17 cellular contexts compared by ENCODE assay signal in the genomic region with DNA sequence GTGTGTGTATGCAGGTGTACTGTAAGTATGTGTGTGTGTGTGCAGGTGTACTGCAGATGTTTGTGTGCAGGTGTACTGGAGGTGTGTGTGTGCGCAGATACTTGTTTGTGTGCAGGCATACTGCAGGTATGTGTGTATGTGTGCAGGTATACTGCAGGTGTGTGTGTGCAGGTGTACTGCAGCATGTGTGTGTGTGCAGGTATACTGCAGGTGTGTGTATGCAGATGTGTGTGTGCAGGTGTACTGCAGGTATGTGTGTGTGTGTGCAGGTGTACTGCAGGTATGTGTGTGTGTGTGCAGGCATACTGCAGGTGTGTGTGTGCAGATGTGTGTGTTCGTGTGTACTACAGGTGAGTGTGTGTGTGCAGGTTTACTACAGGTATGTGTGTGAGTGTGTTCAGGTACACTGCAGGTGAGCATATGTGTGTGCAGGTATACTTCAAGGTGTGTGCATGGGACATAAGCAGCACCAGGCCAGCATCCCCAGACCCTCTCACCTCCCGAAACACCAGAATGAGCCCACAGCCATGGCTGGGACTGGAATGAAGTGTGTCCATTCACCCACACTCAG.
"Had no signal": no experiment of that assay in that cellular context is flagged by ENCODE, and none has a peak within 500 bp of the region (broad histone marks: within the 10 kb centered on the region; RNA-seq: fewer than 3 reads in every experiment).

No MANE protein-coding gene starts in this region.

- ATAC-seq: activated CD8-positive, alpha-beta T cell treated with anti-CD3 and anti-CD28 coated beads, Interleukin-2, amount 10 ng/mL, durations not matched to agents 7 days and 5 days; left colon; T-helper 17 cell had no signal

- H3K27me3 ChIP-seq: brain microvascular endothelial cell, neural progenitor cell, transverse colon had no signal

- H2AFZ ChIP-seq: neural progenitor cell, parathyroid adenoma had no signal

- H3K9ac ChIP-seq: neural progenitor cell, parathyroid adenoma had no signal

- DNase-seq: activated CD8-positive, alpha-beta T cell treated with anti-CD3 and anti-CD28 coated beads, Interleukin-2, amount 10 ng/mL, durations not matched to agents 7 days and 5 days; activated naive CD4-positive, alpha-beta T cell treated with anti-CD3 and anti-CD28 coated beads, Interleukin-2, amount 50 U/mL, for 16 hours; brain microvascular endothelial cell; effector memory CD4-positive, alpha-beta T cell; immature natural killer cell; midbrain; stimulated activated CD4-positive, alpha-beta T cell treated with anti-CD3 and anti-CD28 coated beads, Interleukin-4, amount 100 ng/mL, for 24 hours; stimulated activated naive CD4-positive, alpha-beta T cell treated with Interleukin-2 at 50 U/mL for 16 hours; substantia nigra; T-helper 17 cell had no signal

- H3K27ac Mint-ChIP-seq: activated CD8-positive, alpha-beta T cell treated with anti-CD3 and anti-CD28 coated beads, Interleukin-2, amount 10 ng/mL, durations not matched to agents 7 days and 5 days; dendritic cell treated with granulocyte-macrophage colony-stimulating factor and Interleukin-4, amounts not matched to agents 40 ng/mL and 50 ng/mL, for 4 days; immature natural killer cell; neural progenitor cell; T-helper 17 cell had no signal

- H3K36me3 Mint-ChIP-seq: neural progenitor cell had no signal

- H3K4me2 ChIP-seq: neural progenitor cell had no signal

- H3K27ac ChIP-seq: brain microvascular endothelial cell, neural progenitor cell, parathyroid adenoma, transverse colon, WERI-Rb-1 had no signal

- H3K4me3 ChIP-seq: lung, neural progenitor cell, transverse colon had no signal

- H3K4me1 ChIP-seq: parathyroid adenoma, transverse colon had no signal

- H3K79me2 ChIP-seq: parathyroid adenoma had no signal

- H3K27me3 Mint-ChIP-seq: dendritic cell treated with granulocyte-macrophage colony-stimulating factor and Interleukin-4, amounts not matched to agents 40 ng/mL and 50 ng/mL, for 4 days had no signal

- H3K9me3 ChIP-seq: transverse colon had no signal

- H3K36me3 ChIP-seq: neural progenitor cell, transverse colon, WERI-Rb-1 had no signal

- H3K4me3 Mint-ChIP-seq: activated CD8-positive, alpha-beta T cell treated with anti-CD3 and anti-CD28 coated beads, Interleukin-2, amount 10 ng/mL, durations not matched to agents 7 days and 5 days; dendritic cell treated with granulocyte-macrophage colony-stimulating factor and Interleukin-4, amounts not matched to agents 40 ng/mL and 50 ng/mL, for 4 days; immature natural killer cell; neural progenitor cell; T-helper 17 cell had no signal

- H3K9me3 Mint-ChIP-seq: dendritic cell treated with granulocyte-macrophage colony-stimulating factor and Interleukin-4, amounts not matched to agents 40 ng/mL and 50 ng/mL, for 4 days; neural progenitor cell had no signal
